ENCODE assay signal across 8 cellular contexts in the genomic region with DNA sequence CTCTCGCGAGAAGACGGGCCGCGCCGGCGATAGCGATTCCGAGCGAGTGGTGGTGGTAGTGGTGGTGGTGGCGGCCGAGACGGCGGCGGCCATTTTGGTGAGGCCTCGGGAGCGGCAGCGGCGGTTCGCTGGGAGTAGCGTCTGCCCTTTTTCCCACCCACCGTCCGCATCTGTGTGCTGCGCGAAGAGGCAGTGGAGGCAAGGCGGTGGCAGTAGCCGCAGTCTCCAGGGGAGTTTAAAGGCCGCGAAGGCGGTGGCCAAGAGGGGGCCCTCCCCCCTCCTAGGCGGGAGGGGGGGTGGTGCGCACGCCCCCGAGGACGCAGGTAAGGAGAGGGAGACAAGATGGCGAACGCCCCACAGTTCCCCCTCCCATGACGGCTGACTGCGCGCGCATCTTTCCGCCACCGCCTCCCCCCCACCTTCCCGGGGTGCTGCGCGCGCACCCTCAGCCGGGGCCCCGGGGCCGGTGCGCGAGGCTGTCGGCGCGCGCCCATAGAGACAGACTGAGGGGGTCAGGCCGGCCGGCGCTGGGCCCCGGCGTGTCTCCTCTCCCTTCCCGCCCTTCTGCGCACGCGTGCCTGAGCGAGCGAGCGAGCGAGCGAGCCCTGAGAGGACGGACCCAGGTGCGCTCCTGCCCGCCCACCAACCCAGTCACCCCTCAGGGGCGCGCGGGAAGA. TPM values are rescaled to one million over a fixed set of nuclear protein-coding genes. Genes with fewer than 3 reads are reported as not detected.
DNase-seq lines count a peak whose midpoint lies in the region; ATAC-seq, FAIRE-seq and TF ChIP-seq lines count a peak whose summit lies in the region.

No MANE protein-coding gene starts in this region.

- H3K36me3 ChIP-seq in WERI-Rb-1 = peaks cover 37% of the 10 kb centered on the region
- no peaks in the 10 kb centered on the region for H3K36me3 ChIP-seq in breast epithelium
- peaks cover 13 to 15% of the 10 kb centered on the region in 2 donors for H3K36me3 ChIP-seq in small intestine (ENCODE audit: control insufficient read depth in 2 of 2, insufficient read depth in 2 of 2, low read length in 2 of 2)

- H3K4me1 ChIP-seq in breast epithelium = peaks cover 0 to 19% of the 10 kb centered on the region in 2 donors
- peaks cover 0 to 2% of the 10 kb centered on the region in 2 donors for H3K4me1 ChIP-seq in small intestine (ENCODE audit: control insufficient read depth in 2 of 2, insufficient read depth in 1 of 2, low read depth in 1 of 2, low read length in 1 of 2)

- H3K9me3 ChIP-seq in WERI-Rb-1 (ENCODE audit: severe bottlenecking) (no peaks in the 10 kb centered on the region), breast epithelium (no peaks in the 10 kb centered on the region), small intestine (ENCODE audit: control insufficient read depth, low read depth) (no peaks in the 10 kb centered on the region)

- TF ChIP-seq CTCF in WERI-Rb-1 (IDR thresholded peaks at IDR 0.05; ENCODE audit: low read depth, low read length) (no peak), breast epithelium (IDR thresholded peaks at IDR 0.05) (no peak)

- 0% methylated on average over 43 to 74 of the region's 76 CpGs for WGBS in small intestine, 3 donors

- ATAC-seq in GM18909 (IDR thresholded peaks at IDR 0.05; ENCODE audit: poor library complexity, unreplicated experiment) (peak; percentile 74), HG03139 (IDR thresholded peaks at IDR 0.05; ENCODE audit: unreplicated experiment) (peak; percentile 49)

- H3K27ac ChIP-seq in WERI-Rb-1 (peak overlapping the region; percentile 100), breast epithelium (peak overlapping the region; percentile 99 to 100), small intestine (ENCODE audit: low read depth in 1 of 2, low read length in 1 of 2) (peak overlapping the region; percentile 98 to 100)

- FAIRE-seq in small intestine (lab: Jason Lieb, UNC) = no peak

- H3K27me3 ChIP-seq in WERI-Rb-1 (ENCODE audit: insufficient read depth, low read depth, severe bottlenecking) = no peaks in the 10 kb centered on the region
- H3K27me3 ChIP-seq in breast epithelium = no peaks in the 10 kb centered on the region
- H3K27me3 ChIP-seq in small intestine (ENCODE audit: control insufficient read depth in 2 of 2, insufficient read depth in 2 of 2, low read length in 2 of 2) = no peaks in the 10 kb centered on the region

- intact Hi-C loops in breast epithelium (cut with DNase I; ENCODE audit: low total_unique reads) = no loop called here

- H3K4me3 ChIP-seq in WERI-Rb-1 (ENCODE audit: low read depth, low read length) (peak overlapping the region; percentile 92), breast epithelium (peak overlapping the region; percentile 71 to 86 (median 77)), small intestine (ENCODE audit: low read depth in 1 of 2, low read length in 2 of 2) (peak overlapping the region; percentile 96 to 99)

- TF ChIP-seq POLR2A in breast epithelium (IDR thresholded peaks at IDR 0.05) = peak; percentile 24

- DNase-seq in AG08396 (ENCODE audit: low spot score) = peak; percentile 100
- peak; percentile 84 for DNase-seq in NCI-H2196 treated with DMSO at 0.1 percent for 48 hours (lab: John Stamatoyannopoulos, UW; ENCODE audit: unreplicated experiment)
- DNase-seq in WERI-Rb-1 = peak; percentile 99
- DNase-seq in breast epithelium (ENCODE audit: low spot score in 2 of 2) = peak; percentile 98 to 99
- peak; percentile 96 for DNase-seq in iPS-NIHi7 (ENCODE audit: extremely low spot score)
- DNase-seq in small intestine = peak; percentile 97

RNA-seq across cellular contexts. Expression of a gene that starts 0.7 kb away (rescaled TPM):
- total RNA-seq in breast epithelium = 10 to 100 TPM; 19.0 to 24.9 (median 20.8) TPM
- 10 to 100 TPM in 1 of 3 donors, 1 to 10 TPM in 2; 1.6 to 23.0 (median 4.5) TPM for polyA plus RNA-seq in small intestine

RNA-seq across cellular contexts. Expression of a gene that starts 40.0 kb away (rescaled TPM):
- 10 to 100 TPM; 13.6 to 25.2 (median 17.7) TPM for total RNA-seq in breast epithelium
- polyA plus RNA-seq in small intestine = 10 to 100 TPM; 36.2 to 53.7 (median 41.6) TPM

RNA-seq across cellular contexts. Expression of a gene that starts 47.5 kb away (rescaled TPM):
- 10 to 100 TPM; 21.3 to 30.2 (median 26.9) TPM for total RNA-seq in breast epithelium
- polyA plus RNA-seq in small intestine = 100 to 1,000 TPM in 2 of 3 donors, 10 to 100 TPM in 1; 42.3 to 131 (median 123) TPM

RNA-seq across cellular contexts. Expression of a gene that starts 49.9 kb away (rescaled TPM):
- 10 to 100 TPM; 28.5 to 38.8 (median 35.7) TPM for total RNA-seq in breast epithelium
- 10 to 100 TPM; 31.2 to 46.5 (median 35.1) TPM for polyA plus RNA-seq in small intestine

Comparison
In these comparisons a context has a peak if more than half of its experiments do, and no peak if none do; other contexts are left out.
1. Peak in every context shown above with its lines: DNase-seq, ATAC-seq, H3K4me3 ChIP-seq and H3K27ac ChIP-seq.